In the genomic region with DNA sequence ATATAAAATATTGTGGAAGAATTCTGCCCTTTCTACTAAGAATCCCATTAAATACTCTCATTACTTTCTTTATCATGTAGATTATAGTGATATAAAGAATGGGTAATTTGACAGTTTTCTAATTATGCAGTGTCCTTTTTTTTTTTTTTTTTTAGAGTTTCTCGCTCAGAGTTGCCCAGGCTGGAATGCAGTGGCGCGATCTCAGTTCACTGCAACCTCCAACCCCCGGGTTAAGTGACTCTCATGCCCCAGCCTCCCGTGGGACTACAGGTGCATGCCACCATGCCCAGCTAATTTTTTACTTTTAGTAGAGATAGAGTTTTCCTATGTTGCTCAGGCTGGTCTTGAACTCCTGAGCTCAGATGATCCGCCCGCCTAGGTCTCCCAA, we compare ENCODE assay signal across 7 cellular contexts.
"Had no signal": no experiment of that assay in that cellular context is flagged by ENCODE, and none has a peak within 500 bp of the region (broad histone marks: within the 10 kb centered on the region; RNA-seq: fewer than 3 reads in every experiment).

No MANE protein-coding gene starts in this region.

- ATAC-seq: GM12878 had no signal

- DNase-seq: GDM1, GF-D8 had no signal

- FAIRE-seq: GM12878, GM12891, GM12892, GM18507, GM19239 had no signal

- H3K4me3 ChIP-seq: GM12878 had no signal
